ENCODE assay signal across 8 cellular contexts in the genomic region with DNA sequence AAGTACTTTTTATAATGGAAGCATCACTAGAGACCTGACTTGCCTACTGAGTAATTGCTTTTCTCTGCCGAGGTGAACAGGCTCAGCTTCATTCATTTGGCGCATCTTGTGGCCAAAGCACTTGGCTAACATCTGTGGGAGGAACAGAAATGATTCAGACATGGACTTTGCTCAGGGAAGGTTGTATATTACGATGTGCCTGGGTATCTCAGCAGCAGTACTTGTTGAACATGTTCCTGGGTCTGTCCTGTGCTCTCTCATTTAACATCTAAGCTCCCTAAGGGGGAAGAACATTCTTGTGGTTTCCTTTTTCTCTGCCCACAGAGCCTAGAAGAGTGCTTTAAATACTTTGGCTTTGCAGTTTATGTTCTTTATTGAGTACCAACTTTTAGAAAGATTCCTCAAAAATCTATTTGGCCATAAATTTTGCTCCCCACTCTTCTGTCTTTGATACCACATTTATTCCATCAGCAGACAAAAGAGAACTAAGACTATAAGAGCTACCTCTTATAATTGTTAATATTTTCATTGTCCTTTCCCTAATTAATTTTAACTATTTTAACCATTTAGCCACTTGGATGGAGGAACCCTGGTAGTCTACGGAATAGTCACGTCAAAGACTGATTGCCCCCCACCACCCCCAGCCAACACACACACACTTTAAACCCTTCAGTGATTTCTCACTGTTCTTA.
DNase-seq lines count a peak whose midpoint lies in the region; ATAC-seq, FAIRE-seq and TF ChIP-seq lines count a peak whose summit lies in the region.

No MANE protein-coding gene starts in this region.

- H3K4me3 Mint-ChIP-seq in activated naive CD4-positive, alpha-beta T cell treated with anti-CD3 and anti-CD28 coated beads for 36 hours, result no peak overlapping the region
- no peak overlapping the region for H3K4me3 Mint-ChIP-seq in MCF 10A (ENCODE audit: unreplicated experiment)

- no peak for TF ChIP-seq CTCF in MCF 10A (IDR thresholded peaks at IDR 0.05; ENCODE audit: unreplicated experiment)

- no peak for DNase-seq in activated naive CD4-positive, alpha-beta T cell treated with anti-CD3 and anti-CD28 coated beads, Interleukin-2, amount 50 U/mL, for 72 hours (ENCODE audit: low spot score in 2 of 2)
- DNase-seq in activated naive CD4-positive, alpha-beta T cell treated with anti-CD3 and anti-CD28 coated beads for 36 hours, result no peak
- DNase-seq in HK-2 (ENCODE audit: unreplicated experiment), result peak; percentile 26
- DNase-seq in MCF 10A (ENCODE audit: unreplicated experiment), result peak; percentile 65
- peak; percentile 36 for DNase-seq in urothelium cell line (ENCODE audit: low spot score)
- no peak for DNase-seq in NCI-H2171 treated with DMSO at 0.1 percent for 48 hours (lab: John Stamatoyannopoulos, UW)
- DNase-seq in cortex of kidney (lab: John Stamatoyannopoulos, UW), result no peak

- intact Hi-C loops in activated naive CD4-positive, alpha-beta T cell treated with anti-CD3 and anti-CD28 coated beads for 36 hours (cut with micrococcal nuclease), result no loop called here
- intact Hi-C loops in MCF 10A (cut with micrococcal nuclease), result no loop called here

- no TSS peak for BruUV-seq in MCF 10A (replicated peaks; lab: Mats Ljungman, UMichigan)

- POLR2A ChIA-PET in MCF 10A (lab: Yijun Ruan, JAX), result interaction anchor here (0.5 to 1.5 kb wide), 4 partner anchors 8 to 397 kb away, joined by 3 to 10 read pairs (median 4); no protein-coding TSS in a partner anchor

- peak; percentile 75 to 80 for ATAC-seq in activated naive CD4-positive, alpha-beta T cell treated with anti-CD3 and anti-CD28 coated beads, Interleukin-2, amount 50 U/mL, for 72 hours
- no peak for ATAC-seq in GM21576 (IDR thresholded peaks at IDR 0.05; ENCODE audit: unreplicated experiment)

- H3K27me3 Mint-ChIP-seq in activated naive CD4-positive, alpha-beta T cell treated with anti-CD3 and anti-CD28 coated beads for 36 hours (ENCODE audit: low read depth), result peaks cover 2% of the 10 kb centered on the region
- no peaks in the 10 kb centered on the region for H3K27me3 Mint-ChIP-seq in MCF 10A (ENCODE audit: insufficient read depth, unreplicated experiment)

- H3K36me3 Mint-ChIP-seq in activated naive CD4-positive, alpha-beta T cell treated with anti-CD3 and anti-CD28 coated beads, Interleukin-2, amount 50 U/mL, for 72 hours, result peaks cover 0 to 22% of the 10 kb centered on the region in 2 donors
- no peaks in the 10 kb centered on the region for H3K36me3 Mint-ChIP-seq in activated naive CD4-positive, alpha-beta T cell treated with anti-CD3 and anti-CD28 coated beads for 36 hours (ENCODE audit: low read depth)
- peaks cover 4% of the 10 kb centered on the region for H3K36me3 Mint-ChIP-seq in MCF 10A (ENCODE audit: insufficient read depth, unreplicated experiment)

- H3K4me1 Mint-ChIP-seq in activated naive CD4-positive, alpha-beta T cell treated with anti-CD3 and anti-CD28 coated beads for 36 hours (ENCODE audit: low read depth), result no peaks in the 10 kb centered on the region
- H3K4me1 Mint-ChIP-seq in MCF 10A (ENCODE audit: insufficient read depth, unreplicated experiment), result peaks cover 26% of the 10 kb centered on the region

- FAIRE-seq in urothelium cell line (lab: Jason Lieb, UNC), result no peak

- CTCF ChIA-PET in activated naive CD4-positive, alpha-beta T cell treated with anti-CD3 and anti-CD28 coated beads for 36 hours (lab: Charles Lee), result no interaction called here
- CTCF ChIA-PET in MCF 10A (lab: Yijun Ruan, JAX), result interaction anchor here (0.6 to 1.3 kb wide), 4 partner anchors 12 to 143 kb away, joined by 3 to 4 read pairs (median 4); no protein-coding TSS in a partner anchor

- H3K9me3 Mint-ChIP-seq in activated naive CD4-positive, alpha-beta T cell treated with anti-CD3 and anti-CD28 coated beads, Interleukin-2, amount 50 U/mL, for 72 hours, result peaks cover 0 to 17% of the 10 kb centered on the region in 2 donors
- H3K9me3 Mint-ChIP-seq in activated naive CD4-positive, alpha-beta T cell treated with anti-CD3 and anti-CD28 coated beads for 36 hours, result no peaks in the 10 kb centered on the region
- no peaks in the 10 kb centered on the region for H3K9me3 Mint-ChIP-seq in MCF 10A (ENCODE audit: unreplicated experiment)

- H3K27ac Mint-ChIP-seq in activated naive CD4-positive, alpha-beta T cell treated with anti-CD3 and anti-CD28 coated beads, Interleukin-2, amount 50 U/mL, for 72 hours, result no peak overlapping the region
- H3K27ac Mint-ChIP-seq in activated naive CD4-positive, alpha-beta T cell treated with anti-CD3 and anti-CD28 coated beads for 36 hours, result no peak overlapping the region
- no peak overlapping the region for H3K27ac Mint-ChIP-seq in MCF 10A (ENCODE audit: low read depth, unreplicated experiment)

Comparison
In these comparisons a context has a peak if more than half of its experiments do, and no peak if none do; other contexts are left out.
1. DNase-seq: peak in HK-2 (single experiment), MCF 10A (single experiment) and urothelium cell line (single experiment); none in activated naive CD4-positive, alpha-beta T cell treated with anti-CD3 and anti-CD28 coated beads, Interleukin-2, amount 50 U/mL, for 72 hours (0 of 2), activated naive CD4-positive, alpha-beta T cell treated with anti-CD3 and anti-CD28 coated beads for 36 hours (single experiment), NCI-H2171 treated with DMSO at 0.1 percent for 48 hours (single experiment) and cortex of kidney (single experiment).